8 cellular contexts compared by ENCODE assay signal in the genomic region with DNA sequence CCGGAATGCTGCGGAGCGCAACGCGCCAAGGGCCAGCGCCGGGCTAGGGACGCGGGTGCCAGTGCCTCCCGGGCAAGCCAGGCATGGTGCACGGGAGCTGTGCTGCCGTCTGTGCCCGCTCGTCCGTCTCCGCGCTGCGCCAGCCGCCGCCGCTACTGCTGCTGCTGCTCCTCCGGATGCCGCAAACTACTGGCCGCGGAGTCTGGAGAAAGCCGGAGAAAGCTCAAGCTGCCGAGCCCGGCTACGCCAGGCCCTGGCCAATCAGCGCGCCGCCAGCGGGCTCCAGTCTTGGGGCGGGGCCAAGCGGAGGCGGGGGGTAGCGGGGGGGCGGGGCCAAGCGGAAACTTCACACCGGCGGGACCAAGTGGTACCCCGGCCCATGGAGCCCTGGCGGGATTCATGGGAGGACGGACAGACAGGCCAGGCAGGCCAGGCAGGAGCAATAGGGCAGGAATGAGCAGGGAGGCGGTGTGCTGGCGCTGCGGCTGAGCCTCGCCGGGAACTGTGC. TPM values are rescaled to one million over a fixed set of nuclear protein-coding genes. Genes with fewer than 3 reads are reported as not detected.
DNase-seq lines count a peak whose midpoint lies in the region; ATAC-seq and TF ChIP-seq lines count a peak whose summit lies in the region.

A gene with protein sequence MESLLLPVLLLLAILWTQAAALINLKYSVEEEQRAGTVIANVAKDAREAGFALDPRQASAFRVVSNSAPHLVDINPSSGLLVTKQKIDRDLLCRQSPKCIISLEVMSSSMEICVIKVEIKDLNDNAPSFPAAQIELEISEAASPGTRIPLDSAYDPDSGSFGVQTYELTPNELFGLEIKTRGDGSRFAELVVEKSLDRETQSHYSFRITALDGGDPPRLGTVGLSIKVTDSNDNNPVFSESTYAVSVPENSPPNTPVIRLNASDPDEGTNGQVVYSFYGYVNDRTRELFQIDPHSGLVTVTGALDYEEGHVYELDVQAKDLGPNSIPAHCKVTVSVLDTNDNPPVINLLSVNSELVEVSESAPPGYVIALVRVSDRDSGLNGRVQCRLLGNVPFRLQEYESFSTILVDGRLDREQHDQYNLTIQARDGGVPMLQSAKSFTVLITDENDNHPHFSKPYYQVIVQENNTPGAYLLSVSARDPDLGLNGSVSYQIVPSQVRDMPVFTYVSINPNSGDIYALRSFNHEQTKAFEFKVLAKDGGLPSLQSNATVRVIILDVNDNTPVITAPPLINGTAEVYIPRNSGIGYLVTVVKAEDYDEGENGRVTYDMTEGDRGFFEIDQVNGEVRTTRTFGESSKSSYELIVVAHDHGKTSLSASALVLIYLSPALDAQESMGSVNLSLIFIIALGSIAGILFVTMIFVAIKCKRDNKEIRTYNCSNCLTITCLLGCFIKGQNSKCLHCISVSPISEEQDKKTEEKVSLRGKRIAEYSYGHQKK (N-terminal part only) (minus strand): TSS at position 191 of the 508 bp plus-strand sequence. CDS start 1,676 bp downstream, outside the sequence.

- peaks cover 2% of the 10 kb centered on the region for H3K4me1 Mint-ChIP-seq in activated CD8-positive, alpha-beta T cell treated with anti-CD3 and anti-CD28 coated beads, Interleukin-2, amount 10 ng/mL, durations not matched to agents 7 days and 5 days (ENCODE audit: low read depth)
- H3K4me1 Mint-ChIP-seq in nephron progenitor cell: peaks cover 69% of the 10 kb centered on the region

- no peaks in the 10 kb centered on the region for H3K36me3 ChIP-seq in HUES48 (ENCODE audit: control insufficient read depth, insufficient read depth, low read length)
- no peaks in the 10 kb centered on the region for H3K36me3 ChIP-seq in thymus (ENCODE audit: control insufficient read depth, insufficient read depth)

- TF ChIP-seq CTCF in foreskin fibroblast (IDR thresholded peaks at IDR 0.05; ENCODE audit: low read depth, low read length) (no peak), nephron progenitor cell (IDR thresholded peaks at IDR 0.05) (no peak)

- H3K9me3 Mint-ChIP-seq in activated CD8-positive, alpha-beta T cell treated with anti-CD3 and anti-CD28 coated beads, Interleukin-2, amount 10 ng/mL, durations not matched to agents 7 days and 5 days (ENCODE audit: insufficient read depth): no peaks in the 10 kb centered on the region
- peaks cover 24% of the 10 kb centered on the region for H3K9me3 Mint-ChIP-seq in nephron progenitor cell

- POLR2A ChIA-PET in activated CD8-positive, alpha-beta T cell treated with anti-CD3 and anti-CD28 coated beads, Interleukin-2, amount 10 ng/mL, durations not matched to agents 7 days and 5 days (lab: Charles Lee): no interaction called here

- WGBS in thymus: 2% methylated on average over 49 of the region's 49 CpGs

- H3K9me3 ChIP-seq in HUES48 (ENCODE audit: control insufficient read depth, insufficient read depth, low read length) (no peaks in the 10 kb centered on the region), thymus (ENCODE audit: control insufficient read depth) (no peaks in the 10 kb centered on the region)

- no peak within 1 kb of the TSS for H3K27ac ChIP-seq in HUES48 (ENCODE audit: low read depth, low read length)
- H3K27ac ChIP-seq in thymus (ENCODE audit: low read depth): no peak within 1 kb of the TSS

- no peak within 1 kb of the TSS for H3K9ac ChIP-seq in HUES48 (ENCODE audit: low read depth, low read length)

- CTCF ChIA-PET in activated CD8-positive, alpha-beta T cell treated with anti-CD3 and anti-CD28 coated beads, Interleukin-2, amount 10 ng/mL, durations not matched to agents 7 days and 5 days (lab: Charles Lee): no interaction called here

- H3K27me3 Mint-ChIP-seq in activated CD8-positive, alpha-beta T cell treated with anti-CD3 and anti-CD28 coated beads, Interleukin-2, amount 10 ng/mL, durations not matched to agents 7 days and 5 days (ENCODE audit: low read depth): peaks cover 50% of the 10 kb centered on the region
- H3K27me3 Mint-ChIP-seq in nephron progenitor cell (ENCODE audit: low read depth, poor library complexity): peaks cover 25% of the 10 kb centered on the region

- peak; percentile 33 for DNase-seq in COLO668 (lab: John Stamatoyannopoulos, UW; ENCODE audit: unreplicated experiment)
- DNase-seq in activated CD8-positive, alpha-beta T cell treated with anti-CD3 and anti-CD28 coated beads, Interleukin-2, amount 10 ng/mL, durations not matched to agents 7 days and 5 days: no peak
- DNase-seq in foreskin fibroblast: peak; percentile 28 to 64
- peak; percentile 89 for DNase-seq in nephron progenitor cell

- peak within 1 kb of the TSS; percentile 78 for H3K27ac Mint-ChIP-seq in activated CD8-positive, alpha-beta T cell treated with anti-CD3 and anti-CD28 coated beads, Interleukin-2, amount 10 ng/mL, durations not matched to agents 7 days and 5 days
- H3K27ac Mint-ChIP-seq in nephron progenitor cell: peak within 1 kb of the TSS; percentile 68

- H3K27me3 ChIP-seq in HUES48 (ENCODE audit: control insufficient read depth, insufficient read depth, low read length): peaks cover 93% of the 10 kb centered on the region
- peaks cover 29% of the 10 kb centered on the region for H3K27me3 ChIP-seq in thymus (ENCODE audit: control insufficient read depth, insufficient read depth)

- H3K36me3 Mint-ChIP-seq in activated CD8-positive, alpha-beta T cell treated with anti-CD3 and anti-CD28 coated beads, Interleukin-2, amount 10 ng/mL, durations not matched to agents 7 days and 5 days (ENCODE audit: low read depth): peaks cover 3% of the 10 kb centered on the region
- peaks cover 25% of the 10 kb centered on the region for H3K36me3 Mint-ChIP-seq in nephron progenitor cell (ENCODE audit: low read depth)

- H3K4me3 Mint-ChIP-seq in activated CD8-positive, alpha-beta T cell treated with anti-CD3 and anti-CD28 coated beads, Interleukin-2, amount 10 ng/mL, durations not matched to agents 7 days and 5 days: peak within 1 kb of the TSS; percentile 58
- peak within 1 kb of the TSS; percentile 97 for H3K4me3 Mint-ChIP-seq in nephron progenitor cell

- no peak for ATAC-seq in activated CD8-positive, alpha-beta T cell treated with anti-CD3 and anti-CD28 coated beads, Interleukin-2, amount 10 ng/mL, durations not matched to agents 7 days and 5 days
- ATAC-seq in GM18517 (IDR thresholded peaks at IDR 0.05; ENCODE audit: unreplicated experiment) (no peak), GM19328 (IDR thresholded peaks at IDR 0.05; ENCODE audit: unreplicated experiment) (no peak)

- H3K4me3 ChIP-seq in HUES48 (ENCODE audit: low read depth, low read length) (peak within 1 kb of the TSS; percentile 66), foreskin fibroblast (ENCODE audit: low read depth in 1 of 2, low read length in 2 of 2) (peak within 1 kb of the TSS; percentile 27 to 47), thymus (ENCODE audit: low read length) (peak within 1 kb of the TSS; percentile 5)

- H3K4me1 ChIP-seq in HUES48 (ENCODE audit: control insufficient read depth, insufficient read depth, low read length) (peaks cover 39% of the 10 kb centered on the region), thymus (ENCODE audit: control insufficient read depth, insufficient read depth, low read length) (no peaks in the 10 kb centered on the region)

RNA-seq across cellular contexts. Expression of the gene that starts here (rescaled TPM):
- not detected for total RNA-seq in activated CD8-positive, alpha-beta T cell treated with anti-CD3 and anti-CD28 coated beads, Interleukin-2, amount 10 ng/mL, durations not matched to agents 7 days and 5 days
- polyA plus RNA-seq in thymus: 0.46 TPM

Comparison
In these comparisons a context has a peak if more than half of its experiments do, and no peak if none do; other contexts are left out.
1. H3K4me3 ChIP-seq: peak in every context shown above with its lines; median percentile 66 in HUES48; 37 in foreskin fibroblast; 5 in thymus.